In the genomic region with DNA sequence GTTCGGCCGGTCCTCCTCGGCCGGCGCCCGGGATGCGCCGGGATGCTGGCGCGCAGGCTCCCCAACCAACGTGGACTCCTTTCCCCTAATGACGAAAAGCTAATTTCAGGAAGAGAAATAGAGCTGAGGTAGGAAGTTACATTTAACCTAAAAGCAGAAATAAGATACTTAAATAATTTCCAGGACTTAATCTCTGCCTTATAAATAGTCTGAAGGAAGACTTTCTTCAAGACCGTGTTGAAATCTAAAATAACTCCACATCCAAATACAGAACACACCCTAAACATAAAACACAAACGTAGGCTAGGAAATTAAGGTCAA, we compare ENCODE assay signal across 8 cellular contexts. TPM values are rescaled to one million over a fixed set of nuclear protein-coding genes. Genes with fewer than 3 reads are reported as not detected.
DNase-seq lines count a peak whose midpoint lies in the region; FAIRE-seq and TF ChIP-seq lines count a peak whose summit lies in the region.

No MANE protein-coding gene starts in this region.

- WGBS in sigmoid colon, 2 donors: 0 to 1% methylated on average over 14 of the region's 14 CpGs

- intact Hi-C loops in sigmoid colon (cut with DNase I): loop anchor here (1.0 to 10.0 kb wide), 3 partner anchors 40 to 1220 kb away; a partner anchor contains a TSS

- H3K4me3 ChIP-seq in fibroblast of mammary gland (ENCODE audit: control insufficient read depth, low read depth, low read length) (peak overlapping the region; percentile 89), sigmoid colon (peak overlapping the region; percentile 68 to 96 (median 82))

- no peaks in the 10 kb centered on the region for H3K36me3 ChIP-seq in sigmoid colon

- POLR2A ChIA-PET in RWPE1 (lab: Yijun Ruan, JAX; ENCODE audit: low non-redundant PET): no interaction called here

- H3K4me1 ChIP-seq in sigmoid colon: peaks cover 0 to 47% (median 17%) of the 10 kb centered on the region in 4 donors

- no peaks in the 10 kb centered on the region for H3K9me3 ChIP-seq in sigmoid colon

- no peak for TF ChIP-seq CTCF in RWPE1 (conservative IDR thresholded peaks at IDR 0.05; ENCODE audit: low read depth)
- TF ChIP-seq CTCF in fibroblast of mammary gland (conservative IDR thresholded peaks at IDR 0.05; ENCODE audit: control insufficient read depth, insufficient read depth, low read depth, low read length): no peak
- no peak for TF ChIP-seq CTCF in sigmoid colon (IDR thresholded peaks at IDR 0.05)

- no peaks in the 10 kb centered on the region for H3K27me3 ChIP-seq in sigmoid colon

- in situ Hi-C loops in KBM-7 (cut with MboI; ENCODE audit: low pct_unique_long_range_greater_than_20kb, low sequenced_read_pairs): no loop called here

- peak; percentile 60 for FAIRE-seq in GM19239 (lab: Jason Lieb, UNC)

- no peak for TF ChIP-seq EP300 in sigmoid colon (IDR thresholded peaks at IDR 0.05)

- peak overlapping the region; percentile 97 for H3K27ac ChIP-seq in RWPE1
- H3K27ac ChIP-seq in sigmoid colon: peak overlapping the region; percentile 93 to 98 (median 96)

- DNase-seq in GM19239 (ENCODE audit: insufficient read length, low spot score): no peak
- DNase-seq in RWPE1 (ENCODE audit: low spot score): no peak
- DNase-seq in fibroblast of mammary gland (ENCODE audit: low read depth): no peak
- DNase-seq in sigmoid colon: no peak
- DNase-seq in KBM-7: no peak
- DNase-seq in NCI-H226: no peak
- no peak for DNase-seq in SKM-1 treated with dmso at 0.1 percent for 144 hours (lab: John Stamatoyannopoulos, UW; ENCODE audit: unreplicated experiment)
- DNase-seq in NCI-H2081 (lab: John Stamatoyannopoulos, UW): no peak

- CTCF ChIA-PET in RWPE1 (lab: Yijun Ruan, JAX): interaction anchor here (0.6 to 0.7 kb wide), 2 partner anchors 27 to 432 kb away, joined by 3 read pairs; no protein-coding TSS in a partner anchor

- TF ChIP-seq POLR2A in sigmoid colon (IDR thresholded peaks at IDR 0.05): no peak

RNA-seq across cellular contexts. Expression of a gene that starts 1.2 kb away (rescaled TPM):
- total RNA-seq in sigmoid colon: 10 to 100 TPM; 10.2 to 17.1 (median 14.1) TPM
- 10 to 100 TPM; 10.2 to 14.3 (median 11.6) TPM for polyA plus RNA-seq in sigmoid colon

RNA-seq across cellular contexts. Expression of a gene that starts 39.8 kb away (rescaled TPM):
- 10 to 100 TPM; 10.2 to 16.1 (median 13.2) TPM for total RNA-seq in sigmoid colon
- polyA plus RNA-seq in sigmoid colon: 1 to 10 TPM; 1.8 to 6.6 (median 6.2) TPM
